Comparison of ENCODE assay signal across 21 cellular contexts in the genomic region with DNA sequence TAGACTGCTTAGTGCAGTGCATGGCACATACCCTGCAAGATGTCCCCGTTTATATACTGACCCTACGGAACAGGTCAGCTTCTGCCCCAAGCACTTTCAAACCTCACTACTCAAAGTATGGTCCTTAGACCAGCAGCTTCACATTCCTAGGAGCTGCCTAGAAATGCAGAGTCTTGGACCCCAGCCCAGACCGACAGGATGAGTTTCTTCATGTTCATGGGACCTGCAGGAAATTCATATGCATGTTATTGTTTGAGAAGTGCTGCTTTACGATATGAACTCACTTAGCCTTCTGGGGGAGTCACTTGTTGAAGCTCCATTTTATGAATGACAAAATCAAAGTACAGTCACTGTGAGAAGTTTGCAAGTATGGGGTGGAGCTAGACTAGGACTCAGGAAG.
"Had no signal": no experiment of that assay in that cellular context is flagged by ENCODE, and none has a peak within 500 bp of the region (broad histone marks: within the 10 kb centered on the region; RNA-seq: fewer than 3 reads in every experiment).

No MANE protein-coding gene starts in this region.

- H3K4me1 ChIP-seq: breast epithelium, right atrium auricular region, tibial artery, vagina had no signal

- H3K36me3 ChIP-seq: breast epithelium, right atrium auricular region, vagina had no signal

- DNase-seq: activated CD4-positive, alpha-beta T cell treated with anti-CD3 and anti-CD28 coated beads for 48 hours; activated CD8-positive, alpha-beta memory T cell treated with anti-CD3 and anti-CD28 coated beads, Interleukin-2, amount 50 U/mL, for 4 hours; activated CD8-positive, alpha-beta T cell treated with anti-CD3 and anti-CD28 coated beads for 36 hours; activated effector memory CD4-positive, alpha-beta T cell treated with anti-CD3 and anti-CD28 coated beads, Interleukin-2, amount 50 U/mL, for 16 hours; activated T-cell treated with anti-CD3 and anti-CD28 coated beads, Interleukin-2, amount 50 U/mL, for 48 hours; amniotic stem cell; effector CD4-positive, alpha-beta T cell; glutamatergic neuron; nucleus accumbens; posterior cingulate gyrus; small intestine; stimulated activated CD4-positive, alpha-beta T cell treated with anti-CD3 and anti-CD28 coated beads, Interleukin-4, amount 100 ng/mL, for 24 hours; stimulated activated naive CD4-positive, alpha-beta T cell; SW 1271; tibial artery had no signal

- H3K4me1 Mint-ChIP-seq: activated naive CD4-positive, alpha-beta T cell treated with anti-CD3 and anti-CD28 coated beads, Interleukin-2, amount 50 U/mL, for 24 hours; nephron; WTC11 had no signal

- H3K27ac Mint-ChIP-seq: activated CD8-positive, alpha-beta T cell treated with anti-CD3 and anti-CD28 coated beads for 36 hours; activated naive CD4-positive, alpha-beta T cell treated with anti-CD3 and anti-CD28 coated beads, Interleukin-2, amount 50 U/mL, for 24 hours; nephron; WTC11 had no signal

- H3K27ac ChIP-seq: breast epithelium, right atrium auricular region, tibial artery, vagina had no signal

- ATAC-seq: activated CD8-positive, alpha-beta T cell treated with anti-CD3 and anti-CD28 coated beads for 36 hours; WTC11 had no signal

- H3K4me3 Mint-ChIP-seq: activated CD8-positive, alpha-beta T cell treated with anti-CD3 and anti-CD28 coated beads for 36 hours; activated naive CD4-positive, alpha-beta T cell treated with anti-CD3 and anti-CD28 coated beads, Interleukin-2, amount 50 U/mL, for 24 hours; nephron; WTC11 had no signal

- H3K4me3 ChIP-seq: breast epithelium, right atrium auricular region, tibial artery, vagina had no signal

- H3K27me3 ChIP-seq: breast epithelium, right atrium auricular region, tibial artery, vagina had no signal

- H3K27me3 Mint-ChIP-seq: activated CD8-positive, alpha-beta T cell treated with anti-CD3 and anti-CD28 coated beads for 36 hours; activated naive CD4-positive, alpha-beta T cell treated with anti-CD3 and anti-CD28 coated beads, Interleukin-2, amount 50 U/mL, for 24 hours had no signal
